In genomic region chr5:44225231-44226160, GRCh38 we compare ENCODE assay signal across 26 cellular contexts.
"Had no signal": no experiment of that assay in that cellular context is flagged by ENCODE, and none has a peak within 500 bp of the region (broad histone marks: within the 10 kb centered on the region; RNA-seq: fewer than 3 reads in every experiment).

No MANE protein-coding gene starts in this region.

- H3K27me3 ChIP-seq: body of pancreas, colonic mucosa, esophagus squamous epithelium, gastroesophageal sphincter, heart right ventricle had no signal

- DNase-seq: activated CD4-positive, alpha-beta memory T cell treated with anti-CD3 and anti-CD28 coated beads, Interleukin-2, amount 10 ng/mL, durations not matched to agents 7 days and 5 days; activated CD4-positive, alpha-beta T cell treated with anti-CD3 and anti-CD28 coated beads for 36 hours; activated CD4-positive, alpha-beta T cell treated with anti-CD3 and anti-CD28 coated beads, Interleukin-2, amount 10 ng/mL, durations not matched to agents 7 days and 5 days; activated CD4-positive, alpha-beta T cell treated with anti-CD3 and anti-CD28 coated beads, Interleukin-2, amount 50 U/mL, for 4 hours; activated CD4-positive, CD25-positive, alpha-beta regulatory T cell; activated CD4-positive, CD25-positive, alpha-beta regulatory T cell treated with anti-CD3 and anti-CD28 coated beads, Interleukin-2, amount 50 U/mL, for 72 hours; activated CD8-positive, alpha-beta memory T cell treated with anti-CD3 and anti-CD28 coated beads, Interleukin-2, amount 50 U/mL, for 48 hours; activated gamma-delta T cell; activated naive CD4-positive, alpha-beta T cell treated with anti-CD3 and anti-CD28 coated beads, Interleukin-2, amount 50 U/mL, for 16 hours; activated naive CD4-positive, alpha-beta T cell treated with Interleukin-2 at 50 U/mL for 16 hours; activated T-cell treated with anti-CD3 and anti-CD28 coated beads for 4 hours; activated T-cell treated with anti-CD3 and anti-CD28 coated beads, Interleukin-2, amount 50 U/mL, for 24 hours; activated T-cell treated with anti-CD3 and anti-CD28 coated beads, Interleukin-2, amount 50 U/mL, for 72 hours; amniotic stem cell; anterior cingulate cortex; body of pancreas; central memory CD4-positive, alpha-beta T cell; cerebellar nuclear complex; colonic mucosa; effector CD8-positive, alpha-beta T cell; esophagus squamous epithelium; foreskin melanocyte; heart right ventricle; T-helper 2 cell had no signal

- H3K4me1 ChIP-seq: body of pancreas, colonic mucosa, esophagus squamous epithelium, gastroesophageal sphincter, heart right ventricle had no signal

- H3K27ac ChIP-seq: body of pancreas, colonic mucosa, epithelial cell of prostate, esophagus squamous epithelium, gastroesophageal sphincter, heart right ventricle had no signal

- H3K36me3 ChIP-seq: colonic mucosa, esophagus squamous epithelium, gastroesophageal sphincter, heart right ventricle had no signal

- H3K9me3 ChIP-seq: body of pancreas, colonic mucosa, gastroesophageal sphincter had no signal

- H3K4me3 ChIP-seq: body of pancreas, colonic mucosa, esophagus squamous epithelium, gastroesophageal sphincter, heart right ventricle had no signal

- ATAC-seq: activated CD4-positive, alpha-beta T cell treated with anti-CD3 and anti-CD28 coated beads for 36 hours; activated T-cell treated with anti-CD3 and anti-CD28 coated beads, Interleukin-2, amount 50 U/mL, for 72 hours; body of pancreas; gastroesophageal sphincter; heart right ventricle had no signal
